Comparison of ENCODE assay signal across 25 cellular contexts in the genomic region with DNA sequence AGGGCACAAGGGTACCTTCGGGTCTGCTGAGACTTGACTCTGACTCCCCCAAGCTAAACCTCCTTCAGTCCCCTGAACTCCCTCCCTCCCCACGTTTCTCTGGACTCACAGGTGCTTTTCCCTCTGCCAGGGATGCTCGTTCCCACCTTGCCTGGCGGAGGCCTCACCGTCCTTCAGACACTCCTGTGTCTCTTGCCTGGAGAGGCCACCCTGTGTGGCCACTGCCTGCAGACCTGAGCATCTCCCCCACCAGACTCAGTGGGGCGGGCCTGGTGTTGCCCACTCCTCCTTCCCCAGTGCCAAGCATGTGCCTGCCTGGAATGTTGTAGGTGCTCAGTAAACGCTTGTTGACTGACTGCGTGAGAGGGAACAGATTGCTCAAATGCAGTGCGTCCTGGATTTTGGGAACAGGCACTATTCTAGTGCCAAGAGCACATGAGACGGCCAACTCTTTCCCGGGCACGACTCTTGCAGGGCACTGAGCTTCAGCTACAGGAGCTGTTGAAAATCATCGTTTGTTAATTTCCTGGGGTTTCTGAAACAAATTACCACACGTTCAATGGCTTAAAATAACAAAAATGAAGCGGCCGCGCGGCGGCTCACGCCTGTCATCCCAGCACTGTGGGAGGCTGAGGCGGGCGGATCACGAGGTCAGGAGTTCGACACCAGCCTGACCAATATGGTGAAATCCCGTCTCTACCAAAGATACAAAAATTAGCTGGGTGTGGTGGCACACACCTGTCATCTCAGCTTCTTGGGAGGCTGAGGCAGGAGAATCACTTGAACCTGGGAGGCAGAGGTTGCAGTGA.
DNase-seq lines count a peak whose midpoint lies in the region; ATAC-seq, FAIRE-seq and TF ChIP-seq lines count a peak whose summit lies in the region.
"Had no signal": no experiment of that assay in that cellular context is flagged by ENCODE, and none has a peak within 500 bp of the region (broad histone marks: within the 10 kb centered on the region; RNA-seq: fewer than 3 reads in every experiment).

No MANE protein-coding gene starts in this region.

- POLR2A ChIA-PET in HEK293 (lab: Yijun Ruan, JAX), result no interaction called here

- peak overlapping the region; percentile 6 for H3K18ac ChIP-seq in neuronal stem cell (ENCODE audit: low read length)

- FAIRE-seq in kidney (lab: Jason Lieb, UNC), result no peak
- FAIRE-seq: A549, D721Med, GM12878, H1 had no signal

- no peak for TF ChIP-seq CTCF in HEK293 (tag by site-specific recombination; IDR thresholded peaks at IDR 0.05)
- TF ChIP-seq CTCF in kidney (IDR thresholded peaks at IDR 0.05; ENCODE audit: borderline replicate concordance, extremely low read depth, insufficient read depth), result no peak
- no peak for TF ChIP-seq CTCF in spleen (IDR thresholded peaks at IDR 0.05 in 8 of 11, conservative IDR thresholded peaks at IDR 0.05 in 3 of 11)
- no peak for TF ChIP-seq CTCF in foreskin fibroblast (IDR thresholded peaks at IDR 0.05; ENCODE audit: low read depth, low read length)

- H2BK5ac ChIP-seq in neuronal stem cell (ENCODE audit: low read length), result no peak overlapping the region

- H2AK5ac ChIP-seq in neuronal stem cell (ENCODE audit: low read depth, low read length), result no peak overlapping the region

- peak; percentile 58 for DNase-seq in kidney
- DNase-seq in neuronal stem cell (ENCODE audit: low spot score), result no peak
- DNase-seq in spleen, result peak; percentile 40
- DNase-seq in foreskin fibroblast, result no peak
- DNase-seq: 8988T; ACHN; AML-193; BE2C; CD4-positive, alpha-beta T cell; CD8-positive, alpha-beta memory T cell; DMS 273 treated with DMSO at 0.1 percent for 48 hours; DMS79; EL; GDM1; H7; HCEC 1CT had no signal

- H2BK120ac ChIP-seq in neuronal stem cell (ENCODE audit: low read depth, low read length), result no peak overlapping the region

- no peak overlapping the region for H2BK12ac ChIP-seq in neuronal stem cell (ENCODE audit: low read length)

- H3K36me3 ChIP-seq in HEK293 (ENCODE audit: control insufficient read depth in 2 of 2, insufficient read depth in 1 of 2, low read length in 2 of 2), result no peaks in the 10 kb centered on the region
- no peaks in the 10 kb centered on the region for H3K36me3 ChIP-seq in kidney (ENCODE audit: control insufficient read depth in 1 of 2, insufficient read depth in 2 of 2, low read length in 2 of 2)
- H3K36me3 ChIP-seq in neuronal stem cell (replicated peaks in 1 of 2; ENCODE audit: control insufficient read depth in 2 of 2, insufficient read depth in 2 of 2, low read length in 2 of 2), result no peaks in the 10 kb centered on the region
- H3K36me3 ChIP-seq in spleen, result no peaks in the 10 kb centered on the region
- H3K36me3 ChIP-seq: BE2C; BLaER1 treated with 17β-estradiol and CSF1 and Interleukin-3, amounts not matched to agents 10 nM and 100 nM had no signal

- H2AFZ ChIP-seq in neuronal stem cell (ENCODE audit: low read length), result no peak overlapping the region
- H2AFZ ChIP-seq: GM23248 had no signal

- no peak overlapping the region for H4K91ac ChIP-seq in neuronal stem cell (ENCODE audit: low read depth, low read length, poor library complexity)

- CTCF ChIA-PET in HEK293 (lab: Yijun Ruan, JAX), result interaction anchor here (0.6 to 0.9 kb wide), 5 partner anchors 11 to 1264 kb away, joined by 3 to 5 read pairs (median 3); no protein-coding TSS in a partner anchor

- no peak overlapping the region for H3K4ac ChIP-seq in neuronal stem cell (ENCODE audit: low read length)

- intact Hi-C loops in kidney (cut with DNase I) (no loop called here), spleen (cut with DNase I; ENCODE audit: low total_unique reads) (no loop called here)

- H3K27me3 ChIP-seq in neuronal stem cell (ENCODE audit: control insufficient read depth in 3 of 3, insufficient read depth in 3 of 3, low read depth in 1 of 3, low read length in 3 of 3), result peaks cover 0 to 79% (median 0%) of the 10 kb centered on the region in 3 experiments
- peaks cover 0 to 37% (median 0%) of the 10 kb centered on the region in 7 donors for H3K27me3 ChIP-seq in spleen (replicated peaks in 1 of 7)
- H3K27me3 ChIP-seq: BE2C; BLaER1 treated with 17β-estradiol and CSF1 and Interleukin-3, amounts not matched to agents 10 nM and 100 nM had no signal

- H3K14ac ChIP-seq in neuronal stem cell (ENCODE audit: low read length), result peak overlapping the region; percentile 42

- no peaks in the 10 kb centered on the region for H3K4me1 ChIP-seq in HEK293 (ENCODE audit: control insufficient read depth, insufficient read depth, low read length)
- H3K4me1 ChIP-seq in kidney (ENCODE audit: control insufficient read depth in 1 of 2, insufficient read depth in 1 of 2, low read depth in 1 of 2, low read length in 2 of 2), result no peaks in the 10 kb centered on the region
- peaks cover 0 to 5% of the 10 kb centered on the region in 2 donors for H3K4me1 ChIP-seq in neuronal stem cell (ENCODE audit: control insufficient read depth in 2 of 2, insufficient read depth in 1 of 2, low read depth in 1 of 2, low read length in 2 of 2)
- peaks cover 2 to 18% (median 10%) of the 10 kb centered on the region in 6 donors for H3K4me1 ChIP-seq in spleen
- H3K4me1 ChIP-seq: A549 had no signal

- ATAC-seq in HG03139 (IDR thresholded peaks at IDR 0.05; ENCODE audit: unreplicated experiment), result no peak
- ATAC-seq in GM19351 (IDR thresholded peaks at IDR 0.05; ENCODE audit: unreplicated experiment), result no peak
- ATAC-seq: A549, GM12878 had no signal

- no peak overlapping the region for H3K23ac ChIP-seq in neuronal stem cell (ENCODE audit: low read depth, low read length, poor library complexity)

- TF ChIP-seq POLR2A in spleen (IDR thresholded peaks at IDR 0.05), result no peak

- H2BK15ac ChIP-seq in neuronal stem cell (ENCODE audit: low read length), result no peak overlapping the region

- H3K9me3 ChIP-seq in HEK293 (ENCODE audit: control insufficient read depth, insufficient read depth, low read depth, low read length), result no peaks in the 10 kb centered on the region
- H3K9me3 ChIP-seq in kidney (ENCODE audit: control insufficient read depth in 1 of 2, low read length in 2 of 2), result no peaks in the 10 kb centered on the region
- no peaks in the 10 kb centered on the region for H3K9me3 ChIP-seq in neuronal stem cell (replicated peaks in 1 of 2; ENCODE audit: control insufficient read depth in 2 of 2, insufficient read depth in 1 of 2, low read depth in 1 of 2, low read length in 2 of 2)
- H3K9me3 ChIP-seq in spleen, result no peaks in the 10 kb centered on the region
- H3K9me3 ChIP-seq: A549; BE2C; BLaER1 treated with 17β-estradiol and CSF1 and Interleukin-3, amounts not matched to agents 10 nM and 100 nM had no signal

- H3K27ac ChIP-seq in HEK293 (ENCODE audit: extremely low read depth, low read depth, low read length), result no peak overlapping the region
- H3K27ac ChIP-seq in kidney (ENCODE audit: low read depth in 2 of 2, low read length in 2 of 2), result no peak overlapping the region
- no peak overlapping the region for H3K27ac ChIP-seq in neuronal stem cell (replicated peaks; ENCODE audit: low read length)
- no peak overlapping the region for H3K27ac ChIP-seq in spleen
- H3K27ac ChIP-seq: A549; BLaER1 treated with 17β-estradiol and CSF1 and Interleukin-3, amounts not matched to agents 10 nM and 100 nM; GM23248 had no signal

- H3K4me3 ChIP-seq in HEK293 (ENCODE audit: low read depth, low read length) (no peak overlapping the region), kidney (ENCODE audit: low read length in 2 of 2) (no peak overlapping the region), neuronal stem cell (ENCODE audit: low read length in 2 of 2) (no peak overlapping the region), spleen (no peak overlapping the region), foreskin fibroblast (ENCODE audit: low read depth in 1 of 2, low read length in 2 of 2) (no peak overlapping the region)
- H3K4me3 ChIP-seq: A549; BLaER1 treated with 17β-estradiol and CSF1 and Interleukin-3, amounts not matched to agents 10 nM and 100 nM; GM12878; GM23248 had no signal

- no peak overlapping the region for H3K9ac ChIP-seq in kidney (ENCODE audit: low read length in 2 of 2)
- peak overlapping the region; percentile 34 for H3K9ac ChIP-seq in neuronal stem cell (ENCODE audit: low read depth, low read length, poor library complexity)
- H3K9ac ChIP-seq: BLaER1 treated with 17β-estradiol and CSF1 and Interleukin-3, amounts not matched to agents 10 nM and 100 nM; GM23248 had no signal

- no peak overlapping the region for H3K4me2 ChIP-seq in neuronal stem cell (ENCODE audit: insufficient read depth, low read length, poor library complexity, severe bottlenecking)
- H3K4me2 ChIP-seq: A549; BLaER1 treated with 17β-estradiol and CSF1 and Interleukin-3, amounts not matched to agents 10 nM and 100 nM had no signal

- WGBS in neuronal stem cell (ENCODE audit: extremely low coverage in 2 of 2, insufficient read length in 2 of 2, insufficient replicate concordance in 1 of 2), 2 donors, result no CpG with 5 or more reads among the region's 25 CpGs
- WGBS in spleen, 5 donors, result 87 to 91% (median 88%) methylated on average over 25 of the region's 25 CpGs

- no peaks in the 10 kb centered on the region for H3K79me1 ChIP-seq in neuronal stem cell (ENCODE audit: low read depth, low read length)

- no peak overlapping the region for H4K8ac ChIP-seq in neuronal stem cell (ENCODE audit: low read depth, low read length)

TF ChIP-seq in HEK293, 187 proteins besides CTCF, POLR2A, EP300 and RAD21:
- TF ChIP-seq ZNF664 (tag by site-specific recombination; IDR thresholded peaks at IDR 0.05) (peak; percentile 73), ZFHX2 (tag by site-specific recombination; conservative IDR thresholded peaks at IDR 0.05) (no peak), YY2 (tag by site-specific recombination; IDR thresholded peaks at IDR 0.05) (no peak), ZSCAN16 (tag by site-specific recombination; IDR thresholded peaks at IDR 0.05) (0 out of 2 replicates have a peak, but pooled peaks have one; percentile 23), ZNF366 (tag by site-specific recombination; conservative IDR thresholded peaks at IDR 0.05) (no peak), ZNF670 (tag by site-specific recombination; IDR thresholded peaks at IDR 0.05; ENCODE audit: low read depth) (no peak)
- TF ChIP-seq, protein P1, sequence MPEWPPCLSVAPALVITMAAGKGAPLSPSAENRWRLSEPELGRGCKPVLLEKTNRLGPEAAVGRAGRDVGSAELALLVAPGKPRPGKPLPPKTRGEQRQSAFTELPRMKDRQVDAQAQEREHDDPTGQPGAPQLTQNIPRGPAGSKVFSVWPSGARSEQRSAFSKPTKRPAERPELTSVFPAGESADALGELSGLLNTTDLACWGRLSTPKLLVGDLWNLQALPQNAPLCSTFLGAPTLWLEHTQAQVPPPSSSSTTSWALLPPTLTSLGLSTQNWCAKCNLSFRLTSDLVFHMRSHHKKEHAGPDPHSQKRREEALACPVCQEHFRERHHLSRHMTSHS (tag by site-specific recombination; IDR thresholded peaks at IDR 0.05), result no peak

Comparison
In these comparisons a context has a peak if more than half of its experiments do, and no peak if none do; other contexts are left out.
1. DNase-seq: peak in kidney (single experiment) and spleen (single experiment); none in neuronal stem cell (single experiment) and foreskin fibroblast (0 of 2).